Comparison of ENCODE assay signal across 26 cellular contexts in the genomic region with DNA sequence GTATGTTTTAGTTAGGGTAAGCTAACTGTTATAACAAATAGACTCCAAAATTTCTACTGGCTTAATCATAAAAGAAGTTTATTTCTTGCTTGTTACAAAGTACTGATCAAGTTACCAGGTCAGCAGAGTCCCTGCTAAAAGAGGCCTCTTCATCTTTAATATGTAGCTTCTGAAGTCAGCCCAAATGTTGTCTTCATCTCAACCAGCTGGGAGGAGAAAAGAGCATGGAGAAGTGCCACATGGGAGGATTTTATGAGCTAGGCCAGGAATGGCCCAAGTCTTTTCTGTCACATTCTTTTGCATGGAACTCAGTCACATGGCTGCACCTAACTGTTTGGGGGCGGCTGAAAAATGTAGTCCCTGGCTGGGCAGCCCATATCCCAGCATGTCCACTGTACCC.
"Had no signal": no experiment of that assay in that cellular context is flagged by ENCODE, and none has a peak within 500 bp of the region (broad histone marks: within the 10 kb centered on the region; RNA-seq: fewer than 3 reads in every experiment).

No MANE protein-coding gene starts in this region.

- H3K36me3 ChIP-seq: esophagus squamous epithelium, heart right ventricle, left lung, lower lobe of right lung had no signal

- H3K9me3 ChIP-seq: esophagus squamous epithelium, heart right ventricle, left lung, lower lobe of right lung had no signal

- FAIRE-seq: colon, endometrium, frontal cortex, islet of Langerhans, keratinocyte had no signal

- ATAC-seq: esophagus mucosa; foreskin keratinocyte; left cardiac atrium; left lung; left ventricle myocardium superior; lower lobe of right lung; naive thymus-derived CD4-positive, alpha-beta T cell had no signal

- H3K27me3 ChIP-seq: dorsolateral prefrontal cortex, esophagus squamous epithelium, heart right ventricle, left lung had no signal

- H3K4me1 ChIP-seq: foreskin keratinocyte, left lung, lower lobe of right lung had no signal

- H3K27ac ChIP-seq: coronary artery, dorsolateral prefrontal cortex, epithelial cell of prostate, esophagus squamous epithelium, foreskin keratinocyte, left lung, lower lobe of right lung had no signal

- DNase-seq: dermis blood vessel endothelial cell; dorsolateral prefrontal cortex; effector CD4-positive, alpha-beta T cell; effector memory CD4-positive, alpha-beta T cell; erythroblast; esophagus squamous epithelium; foreskin keratinocyte; glutamatergic neuron; head of caudate nucleus; heart right ventricle; hippocampal formation; left cardiac atrium; left lung; left ventricle myocardium superior; lower lobe of right lung; mesendoderm; midbrain; naive thymus-derived CD4-positive, alpha-beta T cell had no signal

- H3K4me3 ChIP-seq: coronary artery, dorsolateral prefrontal cortex, esophagus squamous epithelium, heart right ventricle, left lung, lower lobe of right lung had no signal
